In genomic region chr5:131611064-131611381, GRCh38 we compare ENCODE assay signal across 15 cellular contexts.
"Had no signal": no experiment of that assay in that cellular context is flagged by ENCODE, and none has a peak within 500 bp of the region (broad histone marks: within the 10 kb centered on the region; RNA-seq: fewer than 3 reads in every experiment).

No MANE protein-coding gene starts in this region.

- H3K9me3 ChIP-seq: gastrocnemius medialis, right atrium auricular region, suprapubic skin, upper lobe of left lung had no signal

- ATAC-seq: gastrocnemius medialis, heart right ventricle had no signal

- H3K9me3 Mint-ChIP-seq: activated T-helper 2 cell treated with anti-CD3 and anti-CD28 coated beads, Interferon-gamma antibody, Interleukin-2, Interleukin-4, amounts not matched to agents 10 μg/mL and 5 μg/mL and 100 μg/mL, durations not matched to agents 14 hours and 24 hours and 36 hours had no signal

- H3K9ac ChIP-seq: neural progenitor cell, parathyroid adenoma had no signal

- H3K4me3 ChIP-seq: gastrocnemius medialis, heart right ventricle, neural progenitor cell, right atrium auricular region, suprapubic skin, upper lobe of left lung had no signal

- H3K27ac Mint-ChIP-seq: activated T-helper 2 cell treated with anti-CD3 and anti-CD28 coated beads, Interferon-gamma antibody, Interleukin-2, Interleukin-4, amounts not matched to agents 10 μg/mL and 5 μg/mL and 100 μg/mL, durations not matched to agents 14 hours and 24 hours and 36 hours had no signal

- H3K36me3 ChIP-seq: gastrocnemius medialis, heart right ventricle, neural progenitor cell, right atrium auricular region, suprapubic skin, upper lobe of left lung had no signal

- H3K4me3 Mint-ChIP-seq: neural progenitor cell had no signal

- H3K4me1 Mint-ChIP-seq: neural progenitor cell had no signal

- H3K4me2 ChIP-seq: neural progenitor cell had no signal

- H3K27me3 ChIP-seq: gastrocnemius medialis, heart right ventricle, neural progenitor cell, right atrium auricular region, suprapubic skin, upper lobe of left lung had no signal

- DNase-seq: activated CD4-positive, alpha-beta T cell treated with anti-CD3 and anti-CD28 coated beads for 48 hours; activated naive CD4-positive, alpha-beta T cell treated with anti-CD3 and anti-CD28 coated beads, Interleukin-2, amount 50 U/mL, for 16 hours; gastrocnemius medialis; heart right ventricle; midbrain; SIG-M5; stimulated activated CD4-positive, alpha-beta T cell treated with anti-CD3 and anti-CD28 coated beads, Interleukin-2, amount 100 ng/mL, for 24 hours; stimulated activated naive CD4-positive, alpha-beta T cell; upper lobe of left lung; WERI-Rb-1 had no signal

- H2AFZ ChIP-seq: neural progenitor cell, parathyroid adenoma had no signal

- H3K27ac ChIP-seq: gastrocnemius medialis, heart right ventricle, neural progenitor cell, parathyroid adenoma, right atrium auricular region, suprapubic skin, WERI-Rb-1 had no signal
